22 cellular contexts compared by ENCODE assay signal in genomic region chr22:30718491-30718890, GRCh38. TPM values are rescaled to one million over a fixed set of nuclear protein-coding genes. Genes with fewer than 3 reads are reported as not detected.
"Had no signal": no experiment of that assay in that cellular context is flagged by ENCODE, and none has a peak within 500 bp of the region (broad histone marks: within the 10 kb centered on the region; RNA-seq: fewer than 3 reads in every experiment).

No MANE protein-coding gene starts in this region.

- H3K27ac ChIP-seq: body of pancreas, SJCRH30 had no signal

- H3K9me3 ChIP-seq: body of pancreas, SJCRH30 had no signal

- H3K4me3 ChIP-seq: body of pancreas, K562, SJCRH30 had no signal

- ATAC-seq: activated CD8-positive, alpha-beta memory T cell treated with anti-CD3 and anti-CD28 coated beads, Interleukin-2, amount 10 ng/mL, durations not matched to agents 7 days and 5 days; body of pancreas; K562; Panc1; WTC11 had no signal

- DNase-seq: activated CD4-positive, alpha-beta T cell treated with anti-CD3 and anti-CD28 coated beads, Interleukin-2, amount 10 ng/mL, durations not matched to agents 24 days and 14 days; activated CD4-positive, alpha-beta T cell treated with anti-CD3 and anti-CD28 coated beads, Interleukin-2, amount 50 U/mL, for 48 hours; activated CD4-positive, CD25-positive, alpha-beta regulatory T cell treated with anti-CD3 and anti-CD28 coated beads, Interleukin-2, amount 50 U/mL, for 72 hours; activated CD8-positive, alpha-beta memory T cell treated with anti-CD3 and anti-CD28 coated beads, Interleukin-2, amount 10 ng/mL, durations not matched to agents 7 days and 5 days; activated naive CD4-positive, alpha-beta T cell treated with anti-CD3 and anti-CD28 coated beads, Interleukin-2, amount 50 U/mL, for 16 hours; activated naive CD8-positive, alpha-beta T cell treated with anti-CD3 and anti-CD28 coated beads, Interleukin-2, amount 10 ng/mL, durations not matched to agents 7 days and 5 days; activated T-cell treated with anti-CD3 and anti-CD28 coated beads, Interleukin-2, amount 50 U/mL, for 24 hours; aorta; body of pancreas; Karpas-422; NCI-H1048; NCI-H146; NCI-H187 treated with DMSO at 0.1 percent for 48 hours; NCI-H345; NCI-H510A; NCI-H526 treated with DMSO at 0.1 percent for 48 hours; Right ventricle myocardium superior; RPMI8226; SJCRH30 had no signal

- H3K36me3 ChIP-seq: SJCRH30 had no signal

- H3K27me3 ChIP-seq: body of pancreas, SJCRH30 had no signal

- H3K4me1 ChIP-seq: SJCRH30 had no signal

RNA-seq across cellular contexts. Expression of gene OSBP2, which starts 23.8 kb away (rescaled TPM):
- total RNA-seq: SJCRH30 had no signal
